Comparison of ENCODE assay signal across 23 cellular contexts in the genomic region with DNA sequence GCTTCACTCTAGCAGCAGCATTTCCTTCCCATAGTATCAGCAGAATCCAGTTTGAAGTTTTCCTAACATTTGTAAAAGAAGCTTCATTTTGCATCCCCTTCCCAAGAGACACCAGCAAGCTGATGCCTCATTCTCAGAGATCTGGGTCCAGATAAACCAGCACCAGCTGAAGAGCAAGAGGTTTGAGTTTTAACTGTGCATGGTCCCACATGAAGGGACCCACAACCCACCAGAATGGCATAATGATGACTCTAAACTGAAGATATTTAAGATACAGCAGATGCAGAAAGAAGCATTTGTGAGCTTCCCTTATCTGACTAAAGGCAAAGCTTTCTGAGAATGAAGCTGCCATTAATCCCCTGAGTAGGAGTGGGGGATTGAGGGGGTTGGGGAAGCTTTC.
"Had no signal": no experiment of that assay in that cellular context is flagged by ENCODE, and none has a peak within 500 bp of the region (broad histone marks: within the 10 kb centered on the region; RNA-seq: fewer than 3 reads in every experiment).

No MANE protein-coding gene starts in this region.

- H3K36me3 ChIP-seq: ascending aorta, brain microvascular endothelial cell, pancreas, right atrium auricular region, thyroid gland had no signal

- FAIRE-seq: frontal cortex, pancreas had no signal

- H3K27ac ChIP-seq: ascending aorta, brain microvascular endothelial cell, left ventricle myocardium inferior, pancreas, psoas muscle, right atrium auricular region, thyroid gland, VCaP had no signal

- DNase-seq: activated CD4-positive, alpha-beta T cell treated with anti-CD3 and anti-CD28 coated beads, Interleukin-2, amount 10 ng/mL, durations not matched to agents 7 days and 5 days; activated CD4-positive, CD25-positive, alpha-beta regulatory T cell treated with anti-CD3 and anti-CD28 coated beads, Interleukin-2, amount 50 U/mL, for 72 hours; activated CD8-positive, alpha-beta T cell treated with anti-CD3 and anti-CD28 coated beads, Interleukin-2, amount 10 ng/mL, durations not matched to agents 7 days and 5 days; activated gamma-delta T cell treated with Interleukin-2 at 50 U/mL for 16 hours; brain microvascular endothelial cell; caudate nucleus; dermis blood vessel endothelial cell; effector CD8-positive, alpha-beta T cell; glutamatergic neuron; hippocampal formation; left ventricle myocardium inferior; mammary epithelial cell; pancreas; psoas muscle; stimulated activated CD4-positive, alpha-beta T cell treated with anti-CD3 and anti-CD28 coated beads, Interleukin-4, amount 100 ng/mL, for 24 hours; stimulated activated naive CD4-positive, alpha-beta T cell treated with Interleukin-2 at 50 U/mL for 16 hours; substantia nigra; thyroid gland had no signal

- H3K9me3 ChIP-seq: ascending aorta, left ventricle myocardium inferior, pancreas, psoas muscle, right atrium auricular region, thyroid gland had no signal

- H3K27me3 ChIP-seq: ascending aorta, brain microvascular endothelial cell, pancreas, right atrium auricular region, thyroid gland had no signal

- H3K4me3 ChIP-seq: ascending aorta, left ventricle myocardium inferior, pancreas, psoas muscle, right atrium auricular region, thyroid gland had no signal

- H3K4me1 ChIP-seq: left ventricle myocardium inferior, pancreas, psoas muscle, right atrium auricular region, thyroid gland had no signal

- ATAC-seq: activated CD8-positive, alpha-beta T cell treated with anti-CD3 and anti-CD28 coated beads, Interleukin-2, amount 10 ng/mL, durations not matched to agents 7 days and 5 days; activated naive CD4-positive, alpha-beta T cell treated with anti-CD3 and anti-CD28 coated beads, Interleukin-2, amount 50 U/mL, for 72 hours; pancreas; psoas muscle had no signal
